ENCODE assay signal across 27 cellular contexts in genomic region chr12:31386364-31386777, GRCh38.
A peak's percentile ranks its signal among the peaks of the same experiment; 100 is the strongest.
DNase-seq lines count a peak whose midpoint lies in the region; FAIRE-seq and TF ChIP-seq lines count a peak whose summit lies in the region.
"Had no signal": no experiment of that assay in that cellular context is flagged by ENCODE, and none has a peak within 500 bp of the region (broad histone marks: within the 10 kb centered on the region; RNA-seq: fewer than 3 reads in every experiment).

No MANE protein-coding gene starts in this region.

- peak overlapping the region; percentile 96 for H3K9ac ChIP-seq in HUES64 (ENCODE audit: low read depth, low read length)

- H3K4me1 ChIP-seq in HUES64 (ENCODE audit: insufficient read depth, low read length) = peaks cover 69% of the 10 kb centered on the region
- H3K4me1 ChIP-seq: adrenal gland, esophagus muscularis mucosa had no signal

- H3K36me3 ChIP-seq in HUES64 (ENCODE audit: insufficient read depth, low read length) = peaks cover 8% of the 10 kb centered on the region; the same call in 1 of the 2 replicates

- peak overlapping the region; percentile 95 for H3K27ac Mint-ChIP-seq in progenitor cell of endocrine pancreas
- H3K27ac Mint-ChIP-seq: activated CD4-positive, alpha-beta T cell treated with anti-CD3 and anti-CD28 coated beads for 36 hours; activated CD8-positive, alpha-beta memory T cell treated with anti-CD3 and anti-CD28 coated beads, Interleukin-2, amount 10 ng/mL, durations not matched to agents 7 days and 5 days; CD8-positive, alpha-beta T cell; HFFc6; stimulated activated effector memory CD8-positive, alpha-beta T cell treated with anti-CD3 and anti-CD28 coated beads, Interleukin-12 subunit alpha, Interleukin-12 subunit beta, amount 100 ng/mL, for 72 hours had no signal

- H3K9me3 Mint-ChIP-seq in progenitor cell of endocrine pancreas (ENCODE audit: low read depth) = peaks cover 5% of the 10 kb centered on the region
- H3K9me3 Mint-ChIP-seq: HFFc6; stimulated activated effector memory CD8-positive, alpha-beta T cell treated with anti-CD3 and anti-CD28 coated beads, Interleukin-12 subunit alpha, Interleukin-12 subunit beta, amount 100 ng/mL, for 72 hours had no signal

- DNase-seq in ecto neural progenitor cell (ENCODE audit: low spot score) = peak; percentile 79
- DNase-seq in islet precursor cell = peak; percentile 90
- DNase-seq in progenitor cell of endocrine pancreas (ENCODE audit: low spot score, unreplicated experiment) = peak; percentile 48
- DNase-seq in H54 (ENCODE audit: insufficient read length, low spot score) = no peak
- no peak for DNase-seq in T-helper 2 cell
- no peak for DNase-seq in SIG-M5 (lab: John Stamatoyannopoulos, UW)
- DNase-seq: activated CD4-positive, alpha-beta T cell treated with anti-CD3 and anti-CD28 coated beads for 36 hours; activated CD8-positive, alpha-beta memory T cell treated with anti-CD3 and anti-CD28 coated beads, Interleukin-2, amount 10 ng/mL, durations not matched to agents 7 days and 5 days; activated gamma-delta T cell; CD8-positive, alpha-beta T cell; central memory CD4-positive, alpha-beta T cell; DMS53; effector CD4-positive, alpha-beta T cell; HFFc6; KG1; kidney; MV-4-11; NCI-H2029 treated with DMSO at 0.1 percent for 48 hours; NCI-H446; nucleus accumbens; right cardiac atrium had no signal

- H3K4me3 ChIP-seq in HUES64 (ENCODE audit: low read length) = peak overlapping the region; percentile 52
- H3K4me3 ChIP-seq: adrenal gland, esophagus muscularis mucosa, thoracic aorta had no signal

- H3K9me3 ChIP-seq in HUES64 (ENCODE audit: insufficient read depth, low read depth, low read length) = 0 out of 2 replicates have a peak, but pooled peaks cover 8% of the 10 kb centered on the region
- H3K9me3 ChIP-seq: adrenal gland, esophagus muscularis mucosa, thoracic aorta had no signal

- peaks cover 30% of the 10 kb centered on the region for H3K4me1 Mint-ChIP-seq in progenitor cell of endocrine pancreas (ENCODE audit: low read depth)
- H3K4me1 Mint-ChIP-seq: activated CD4-positive, alpha-beta T cell treated with anti-CD3 and anti-CD28 coated beads for 36 hours; activated CD8-positive, alpha-beta memory T cell treated with anti-CD3 and anti-CD28 coated beads, Interleukin-2, amount 10 ng/mL, durations not matched to agents 7 days and 5 days; stimulated activated effector memory CD8-positive, alpha-beta T cell treated with anti-CD3 and anti-CD28 coated beads, Interleukin-12 subunit alpha, Interleukin-12 subunit beta, amount 100 ng/mL, for 72 hours had no signal

- peak overlapping the region; percentile 99 for H3K27ac ChIP-seq in HUES64 (ENCODE audit: low read depth, low read length)
- H3K27ac ChIP-seq: adrenal gland, esophagus muscularis mucosa, HL-60, thoracic aorta had no signal

- no peak for TF ChIP-seq POLR2A in H54 (IDR thresholded peaks at IDR 0.05; ENCODE audit: low read depth, low read length)

- no peak for TF ChIP-seq CTCF in progenitor cell of endocrine pancreas (IDR thresholded peaks at IDR 0.05; ENCODE audit: unreplicated experiment)

- H3K36me3 Mint-ChIP-seq in progenitor cell of endocrine pancreas (ENCODE audit: insufficient read depth) = peaks cover 28% of the 10 kb centered on the region
- H3K36me3 Mint-ChIP-seq: activated CD8-positive, alpha-beta memory T cell treated with anti-CD3 and anti-CD28 coated beads, Interleukin-2, amount 10 ng/mL, durations not matched to agents 7 days and 5 days; CD8-positive, alpha-beta T cell; stimulated activated effector memory CD8-positive, alpha-beta T cell treated with anti-CD3 and anti-CD28 coated beads, Interleukin-12 subunit alpha, Interleukin-12 subunit beta, amount 100 ng/mL, for 72 hours had no signal

- H3K4me3 Mint-ChIP-seq in progenitor cell of endocrine pancreas (ENCODE audit: low read depth) = no peak overlapping the region
- H3K4me3 Mint-ChIP-seq: activated CD4-positive, alpha-beta T cell treated with anti-CD3 and anti-CD28 coated beads for 36 hours; activated CD8-positive, alpha-beta memory T cell treated with anti-CD3 and anti-CD28 coated beads, Interleukin-2, amount 10 ng/mL, durations not matched to agents 7 days and 5 days; CD8-positive, alpha-beta T cell; HFFc6; stimulated activated effector memory CD8-positive, alpha-beta T cell treated with anti-CD3 and anti-CD28 coated beads, Interleukin-12 subunit alpha, Interleukin-12 subunit beta, amount 100 ng/mL, for 72 hours had no signal

- no peak for FAIRE-seq in H54 (lab: Jason Lieb, UNC)
- FAIRE-seq: kidney had no signal

- no peaks in the 10 kb centered on the region for H3K27me3 ChIP-seq in HUES64 (ENCODE audit: insufficient read depth, low read length)
- H3K27me3 ChIP-seq: adrenal gland, esophagus muscularis mucosa had no signal

- under 1% methylated on average over 2 of the region's 2 CpGs for WGBS in HUES64

- H3K27me3 Mint-ChIP-seq in progenitor cell of endocrine pancreas = no peaks in the 10 kb centered on the region

Comparison
In these comparisons a context has a peak if more than half of its experiments do, and no peak if none do; other contexts are left out.
1. DNase-seq: peak in ecto neural progenitor cell (single experiment), islet precursor cell (single experiment) and progenitor cell of endocrine pancreas (single experiment); none in H54 (single experiment), T-helper 2 cell (0 of 5) and SIG-M5 (single experiment).